In the genomic region with DNA sequence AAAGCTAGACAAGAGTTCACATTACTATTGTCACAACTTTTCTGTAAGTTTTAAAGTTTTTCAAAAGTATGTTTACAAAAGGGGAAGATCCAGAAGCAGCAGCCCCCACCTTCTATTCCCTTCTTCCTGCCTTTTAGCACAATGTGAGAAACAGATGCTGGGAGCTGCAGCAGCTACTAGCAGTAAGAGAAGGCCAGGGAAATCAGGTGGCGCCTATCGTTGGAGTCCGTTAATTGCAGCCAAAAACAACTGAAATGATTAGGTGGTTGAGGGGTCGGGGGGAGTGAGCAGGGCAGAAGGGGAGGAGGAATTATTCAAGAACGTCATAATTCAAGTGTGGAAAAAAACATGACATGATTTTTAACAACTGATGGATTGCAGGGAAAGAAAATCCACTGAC, we compare ENCODE assay signal across 20 cellular contexts. TPM values are rescaled to one million over a fixed set of nuclear protein-coding genes. Genes with fewer than 3 reads are reported as not detected.
A peak's percentile ranks its signal among the peaks of the same experiment; 100 is the strongest.
DNase-seq lines count a peak whose midpoint lies in the region; ATAC-seq and TF ChIP-seq lines count a peak whose summit lies in the region.
"Had no signal": no experiment of that assay in that cellular context is flagged by ENCODE, and none has a peak within 500 bp of the region (broad histone marks: within the 10 kb centered on the region; RNA-seq: fewer than 3 reads in every experiment).

No MANE protein-coding gene starts in this region.

- peaks cover 95% of the 10 kb centered on the region for H3K79me2 ChIP-seq in neural progenitor cell (ENCODE audit: low read depth)

- H3K9me3 Mint-ChIP-seq in neural progenitor cell, result peaks cover 66% of the 10 kb centered on the region
- H3K9me3 Mint-ChIP-seq: activated CD4-positive, alpha-beta memory T cell treated with anti-CD3 and anti-CD28 coated beads for 36 hours; activated T-cell treated with anti-CD3 and anti-CD28 coated beads, Interleukin-2, amount 50 U/mL, for 4 hours had no signal

- H3K9me3 ChIP-seq in left ventricle myocardium inferior (replicated peaks), result no peaks in the 10 kb centered on the region
- H3K9me3 ChIP-seq in T-helper 17 cell (ENCODE audit: control insufficient read depth, low read length, poor library complexity, severe bottlenecking), result no peaks in the 10 kb centered on the region
- no peaks in the 10 kb centered on the region for H3K9me3 ChIP-seq in neural progenitor cell (ENCODE audit: low read depth)
- H3K9me3 ChIP-seq: lower lobe of right lung, vagina had no signal

- H4K20me1 ChIP-seq in neural progenitor cell (ENCODE audit: low read depth), result peaks cover 23% of the 10 kb centered on the region

- peak overlapping the region; percentile 38 for H3K27ac ChIP-seq in left ventricle myocardium inferior (replicated peaks)
- H3K27ac ChIP-seq in neural progenitor cell, result no peak overlapping the region
- H3K27ac ChIP-seq: lower lobe of right lung, vagina had no signal

- H3K36me3 ChIP-seq in left ventricle myocardium inferior (no peaks in the 10 kb centered on the region), neural progenitor cell (peaks cover 8% of the 10 kb centered on the region)
- H3K36me3 ChIP-seq: lower lobe of right lung, vagina had no signal

- H3K36me3 Mint-ChIP-seq in T-helper 17 cell (ENCODE audit: low read depth), result peaks cover 6% of the 10 kb centered on the region
- H3K36me3 Mint-ChIP-seq in neural progenitor cell, result peaks cover 49% of the 10 kb centered on the region

- H3K4me2 ChIP-seq in neural progenitor cell, result no peak overlapping the region

- H3K4me3 ChIP-seq in left ventricle myocardium inferior, result no peak overlapping the region
- H3K4me3 ChIP-seq in fibroblast of mammary gland (ENCODE audit: control insufficient read depth, low read depth, low read length), result no peak overlapping the region
- H3K4me3 ChIP-seq in neural progenitor cell, result no peak overlapping the region
- H3K4me3 ChIP-seq: lower lobe of right lung, vagina had no signal

- TF ChIP-seq CTCF in left ventricle myocardium inferior (IDR thresholded peaks at IDR 0.05; ENCODE audit: borderline replicate concordance) (peak; percentile 20), fibroblast of mammary gland (conservative IDR thresholded peaks at IDR 0.05; ENCODE audit: control insufficient read depth, insufficient read depth, low read depth, low read length) (no peak), neural progenitor cell (IDR thresholded peaks at IDR 0.05) (no peak)

- H3K27ac Mint-ChIP-seq in T-helper 17 cell (peak overlapping the region; percentile 93), neural progenitor cell (no peak overlapping the region)
- H3K27ac Mint-ChIP-seq: activated CD4-positive, alpha-beta memory T cell treated with anti-CD3 and anti-CD28 coated beads for 36 hours; activated naive CD8-positive, alpha-beta T cell treated with anti-CD3 and anti-CD28 coated beads for 36 hours had no signal

- DNase-seq in left ventricle myocardium inferior (no peak), cardiac septum (ENCODE audit: low spot score) (no peak), T-helper 17 cell (no peak), fibroblast of mammary gland (ENCODE audit: low read depth) (peak; percentile 21), NCI-H345 treated with DMSO at 0.1 percent for 48 hours (lab: John Stamatoyannopoulos, UW; ENCODE audit: unreplicated experiment) (no peak), neural progenitor cell (ENCODE audit: low spot score) (no peak), 8988T (no peak), NOMO-1 (lab: John Stamatoyannopoulos, UW; ENCODE audit: unreplicated experiment in 2 of 2) (no peak)
- DNase-seq: activated CD4-positive, alpha-beta memory T cell treated with anti-CD3 and anti-CD28 coated beads for 36 hours; activated naive CD8-positive, alpha-beta T cell treated with anti-CD3 and anti-CD28 coated beads for 36 hours; activated T-cell treated with anti-CD3 and anti-CD28 coated beads, Interleukin-2, amount 50 U/mL, for 4 hours; effector memory CD4-positive, alpha-beta T cell; foreskin melanocyte; GDM1; lower lobe of right lung; NCI-H187; NCI-H526; PC-3; stimulated activated CD4-positive, alpha-beta T cell treated with anti-CD3 and anti-CD28 coated beads, Interleukin-15, amount 100 ng/mL, for 24 hours had no signal

- peaks cover 49% of the 10 kb centered on the region for H3K4me1 Mint-ChIP-seq in T-helper 17 cell
- peaks cover 3% of the 10 kb centered on the region for H3K4me1 Mint-ChIP-seq in neural progenitor cell

- H3K27me3 Mint-ChIP-seq in T-helper 17 cell (no peaks in the 10 kb centered on the region), neural progenitor cell (ENCODE audit: insufficient read depth, low read depth) (no peaks in the 10 kb centered on the region)
- H3K27me3 Mint-ChIP-seq: activated CD4-positive, alpha-beta memory T cell treated with anti-CD3 and anti-CD28 coated beads for 36 hours; activated naive CD8-positive, alpha-beta T cell treated with anti-CD3 and anti-CD28 coated beads for 36 hours had no signal

- H3K4me1 ChIP-seq in left ventricle myocardium inferior (peaks cover 67% of the 10 kb centered on the region), neural progenitor cell (no peaks in the 10 kb centered on the region)

- no peak overlapping the region for H3K9ac ChIP-seq in neural progenitor cell

- H3K27me3 ChIP-seq in left ventricle myocardium inferior (ENCODE audit: low read depth) (no peaks in the 10 kb centered on the region), neural progenitor cell (no peaks in the 10 kb centered on the region)
- H3K27me3 ChIP-seq: vagina had no signal

- H3F3A ChIP-seq in neural progenitor cell (ENCODE audit: low read depth), result no peaks in the 10 kb centered on the region

- intact Hi-C loops in left ventricle myocardium inferior (cut with micrococcal nuclease) (no loop called here), cardiac septum (cut with DNase I) (no loop called here)

- no peak for ATAC-seq in T-helper 17 cell
- ATAC-seq: activated T-cell treated with anti-CD3 and anti-CD28 coated beads, Interleukin-2, amount 50 U/mL, for 4 hours; lower lobe of right lung had no signal

- H3K4me3 Mint-ChIP-seq in T-helper 17 cell (peak overlapping the region; percentile 9), neural progenitor cell (no peak overlapping the region)
- H3K4me3 Mint-ChIP-seq: activated CD4-positive, alpha-beta memory T cell treated with anti-CD3 and anti-CD28 coated beads for 36 hours; activated naive CD8-positive, alpha-beta T cell treated with anti-CD3 and anti-CD28 coated beads for 36 hours; activated T-cell treated with anti-CD3 and anti-CD28 coated beads, Interleukin-2, amount 50 U/mL, for 4 hours had no signal

- H2AFZ ChIP-seq in neural progenitor cell (replicated peaks), result no peak overlapping the region

RNA-seq across cellular contexts. Expression of a gene that starts 27.4 kb away (rescaled TPM):
- 33.2 TPM for total RNA-seq in left ventricle myocardium inferior
- total RNA-seq in cardiac septum, result 41.0 TPM
- 100 to 1,000 TPM; 104 to 120 TPM for total RNA-seq in T-helper 17 cell
- 62.8 and 70.5 TPM in 2 replicates for total RNA-seq in neural progenitor cell (ENCODE audit: low replicate concordance)
